ENCODE assay signal across 33 cellular contexts in the genomic region with DNA sequence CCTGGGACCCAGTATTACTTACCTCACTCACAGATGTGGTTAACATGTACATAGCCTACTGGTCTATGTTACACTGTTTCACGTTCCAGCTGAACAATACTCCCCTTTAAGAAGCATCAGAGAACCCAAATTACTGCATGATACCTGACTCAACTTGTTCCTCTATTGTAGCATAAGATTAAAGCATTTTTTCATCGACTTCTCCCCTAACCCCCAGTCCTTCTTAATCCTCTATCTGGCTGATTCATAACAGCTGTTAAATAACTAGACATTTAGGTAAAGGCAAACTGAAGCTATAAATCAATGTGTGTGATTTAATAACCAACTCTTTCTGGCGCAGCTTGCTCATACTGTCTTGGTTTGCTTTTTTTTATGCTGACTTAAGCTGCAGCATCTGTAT.
A peak's percentile ranks its signal among the peaks of the same experiment; 100 is the strongest.
DNase-seq lines count a peak whose midpoint lies in the region; ATAC-seq, FAIRE-seq and TF ChIP-seq lines count a peak whose summit lies in the region.
"Had no signal": no experiment of that assay in that cellular context is flagged by ENCODE, and none has a peak within 500 bp of the region (broad histone marks: within the 10 kb centered on the region; RNA-seq: fewer than 3 reads in every experiment).

No MANE protein-coding gene starts in this region.

- no peak for TF ChIP-seq POLR2A in breast epithelium (IDR thresholded peaks at IDR 0.05)
- TF ChIP-seq POLR2A in esophagus muscularis mucosa (IDR thresholded peaks at IDR 0.05; ENCODE audit: low read depth): no peak

- peak overlapping the region; percentile 57 for H2AFZ ChIP-seq in mammary epithelial cell (ENCODE audit: low read depth, low read length)

- H3K27me3 Mint-ChIP-seq in mesothelial cell of epicardium (ENCODE audit: low read depth) (no peaks in the 10 kb centered on the region), progenitor cell of endocrine pancreas (peaks cover 3% of the 10 kb centered on the region)

- no peaks in the 10 kb centered on the region for H3K27me3 ChIP-seq in mammary epithelial cell (ENCODE audit: insufficient read depth, low read length)
- H3K27me3 ChIP-seq in breast epithelium: no peaks in the 10 kb centered on the region
- H3K27me3 ChIP-seq in bronchial epithelial cell (ENCODE audit: control insufficient read depth, insufficient read depth, low read length): no peaks in the 10 kb centered on the region
- H3K27me3 ChIP-seq in esophagus muscularis mucosa: no peaks in the 10 kb centered on the region
- H3K27me3 ChIP-seq: colonic mucosa, transverse colon had no signal

- H3K27ac ChIP-seq in mammary epithelial cell (ENCODE audit: insufficient read depth, low read depth, low read length) (no peak overlapping the region), breast epithelium (no peak overlapping the region), esophagus muscularis mucosa (replicated peaks in 1 of 4) (no peak overlapping the region)
- H3K27ac ChIP-seq: 22Rv1, C4-2B, cardiac muscle cell, colonic mucosa, gastroesophageal sphincter, transverse colon, VCaP had no signal

- peak overlapping the region; percentile 15 for H3K4me2 ChIP-seq in mammary epithelial cell (ENCODE audit: insufficient read depth, low read depth, low read length)

- peaks cover 37% of the 10 kb centered on the region for H3K4me1 ChIP-seq in mammary epithelial cell (ENCODE audit: insufficient read depth, low read length)
- no peaks in the 10 kb centered on the region for H3K4me1 ChIP-seq in breast epithelium
- no peaks in the 10 kb centered on the region for H3K4me1 ChIP-seq in esophagus muscularis mucosa
- H3K4me1 ChIP-seq: colonic mucosa, gastroesophageal sphincter, transverse colon had no signal

- BruUV-seq in mammary epithelial cell (replicated peaks; lab: Mats Ljungman, UMichigan): TSS peak; percentile 63

- no peaks in the 10 kb centered on the region for H3K79me2 ChIP-seq in mammary epithelial cell (ENCODE audit: insufficient read depth, low read length)

- CTCF ChIA-PET in mammary epithelial cell (lab: Charles Lee; ENCODE audit: low non-redundant PET): interaction anchor here (1.5 kb wide), 1 partner anchor 19 kb away, joined by 4 read pairs; no protein-coding TSS in a partner anchor

- ATAC-seq in left ventricle myocardium superior: no peak
- ATAC-seq: gastroesophageal sphincter, GM12878, left colon, PC-3, right cardiac atrium had no signal

- intact Hi-C loops in mammary epithelial cell (cut with micrococcal nuclease): loop anchor here (2.0 to 10.0 kb wide), 4 partner anchors 23 to 527 kb away; no protein-coding TSS in a partner anchor
- intact Hi-C loops in breast epithelium (cut with DNase I; ENCODE audit: low total_unique reads): no loop called here
- intact Hi-C loops in esophagus muscularis mucosa (cut with DNase I): no loop called here
- intact Hi-C loops in left ventricle myocardium superior (cut with micrococcal nuclease): no loop called here

- peak overlapping the region; percentile 22 for H3K27ac Mint-ChIP-seq in mesothelial cell of epicardium
- no peak overlapping the region for H3K27ac Mint-ChIP-seq in progenitor cell of endocrine pancreas
- H3K27ac Mint-ChIP-seq: activated T-helper 2 cell treated with anti-CD3 and anti-CD28 coated beads, Interferon-gamma antibody, Interleukin-2, Interleukin-4, amounts not matched to agents 10 μg/mL and 5 μg/mL and 100 μg/mL, durations not matched to agents 14 hours and 24 hours and 36 hours; immature natural killer cell; memory B cell had no signal

- dilution Hi-C loops in mammary epithelial cell (cut with HindIII; ENCODE audit: low sequenced_read_pairs): no loop called here

- H3K4me1 Mint-ChIP-seq in mesothelial cell of epicardium (peaks cover 47% of the 10 kb centered on the region), progenitor cell of endocrine pancreas (ENCODE audit: low read depth) (peaks cover 2% of the 10 kb centered on the region)
- H3K4me1 Mint-ChIP-seq: immature natural killer cell, memory B cell had no signal

- H3K4me3 Mint-ChIP-seq in mesothelial cell of epicardium (no peak overlapping the region), progenitor cell of endocrine pancreas (ENCODE audit: low read depth) (no peak overlapping the region)
- H3K4me3 Mint-ChIP-seq: immature natural killer cell, memory B cell had no signal

- H3K9me3 ChIP-seq in mammary epithelial cell (replicated peaks; ENCODE audit: insufficient read depth, low read length): no peaks in the 10 kb centered on the region
- no peaks in the 10 kb centered on the region for H3K9me3 ChIP-seq in breast epithelium
- H3K9me3 ChIP-seq in esophagus muscularis mucosa: no peaks in the 10 kb centered on the region
- H3K9me3 ChIP-seq: colonic mucosa, gastroesophageal sphincter, transverse colon had no signal

- TF ChIP-seq EP300 in esophagus muscularis mucosa (IDR thresholded peaks at IDR 0.05): no peak

- H3K4me3 ChIP-seq in mammary epithelial cell (replicated peaks in 1 of 3; ENCODE audit: insufficient read depth in 1 of 3, low read depth in 2 of 3, low read length in 3 of 3): no peak overlapping the region
- no peak overlapping the region for H3K4me3 ChIP-seq in breast epithelium
- no peak overlapping the region for H3K4me3 ChIP-seq in bronchial epithelial cell (ENCODE audit: low read depth, low read length)
- H3K4me3 ChIP-seq in esophagus muscularis mucosa: no peak overlapping the region
- H3K4me3 ChIP-seq: cardiac muscle cell, colonic mucosa, gastroesophageal sphincter, GM12878, transverse colon had no signal

- DNase-seq in mammary epithelial cell (peak; percentile 78), breast epithelium (ENCODE audit: low spot score in 2 of 2) (no peak), bronchial epithelial cell (ENCODE audit: low read depth) (peak; percentile 72), mesothelial cell of epicardium (ENCODE audit: low spot score in 2 of 2, unreplicated experiment in 2 of 2) (no peak), T-helper 2 cell (no peak), esophagus muscularis mucosa (ENCODE audit: extremely low spot score) (no peak), progenitor cell of endocrine pancreas (ENCODE audit: low spot score, unreplicated experiment) (no peak), left ventricle myocardium superior (no peak)
- DNase-seq: activated CD4-positive, alpha-beta T cell treated with anti-CD3 and anti-CD28 coated beads for 48 hours; colonic mucosa; COR-L47; effector CD8-positive, alpha-beta T cell; erythroblast; hypothalamus; immature natural killer cell; left colon; NCI-H2029 treated with DMSO at 0.1 percent for 48 hours; PC-3; posterior cingulate gyrus; right cardiac atrium; SHP77 treated with DMSO at 0.1 percent for 48 hours; stimulated activated CD4-positive, alpha-beta T cell treated with anti-CD3 and anti-CD28 coated beads, Interleukin-4, amount 100 ng/mL, for 24 hours; transverse colon had no signal

- H3K36me3 Mint-ChIP-seq in mesothelial cell of epicardium: no peaks in the 10 kb centered on the region
- H3K36me3 Mint-ChIP-seq in progenitor cell of endocrine pancreas (ENCODE audit: insufficient read depth): no peaks in the 10 kb centered on the region
- H3K36me3 Mint-ChIP-seq: activated naive CD4-positive, alpha-beta T cell treated with anti-CD3 and anti-CD28 coated beads, Interleukin-2, amount 50 U/mL, for 72 hours; immature natural killer cell; memory B cell had no signal

- in situ Hi-C loops in mammary epithelial cell (cut with MboI; ENCODE audit: low sequenced_read_pairs in 2 of 2): no loop called here

- WGBS in mammary epithelial cell (ENCODE audit: low coverage, missing lambda C conversion rate): 32% methylated on average over 3 of the region's 3 CpGs
- WGBS in esophagus muscularis mucosa: 31% methylated on average over 3 of the region's 3 CpGs

- TF ChIP-seq CTCF in mammary epithelial cell (conservative IDR thresholded peaks at IDR 0.05 in 1 of 2, IDR thresholded peaks at IDR 0.05 in 1 of 2; ENCODE audit: extremely low read depth in 1 of 2, insufficient read depth in 1 of 2, low read depth in 1 of 2, low read length in 2 of 2) (no peak), breast epithelium (IDR thresholded peaks at IDR 0.05) (no peak), bronchial epithelial cell (IDR thresholded peaks at IDR 0.05; ENCODE audit: insufficient read depth, low read length, severe bottlenecking) (no peak), mesothelial cell of epicardium (IDR thresholded peaks at IDR 0.05; ENCODE audit: unreplicated experiment) (no peak), esophagus muscularis mucosa (IDR thresholded peaks at IDR 0.05) (no peak), progenitor cell of endocrine pancreas (IDR thresholded peaks at IDR 0.05; ENCODE audit: unreplicated experiment) (no peak)

- H3K36me3 ChIP-seq in mammary epithelial cell (ENCODE audit: insufficient read depth, low read length): no peaks in the 10 kb centered on the region
- H3K36me3 ChIP-seq in breast epithelium: no peaks in the 10 kb centered on the region
- H3K36me3 ChIP-seq in bronchial epithelial cell (ENCODE audit: control insufficient read depth, insufficient read depth, low read length): no peaks in the 10 kb centered on the region
- no peaks in the 10 kb centered on the region for H3K36me3 ChIP-seq in esophagus muscularis mucosa
- H3K36me3 ChIP-seq: cardiac muscle cell, colonic mucosa, gastroesophageal sphincter, transverse colon had no signal

- no peaks in the 10 kb centered on the region for H3K9me3 Mint-ChIP-seq in mesothelial cell of epicardium
- H3K9me3 Mint-ChIP-seq in progenitor cell of endocrine pancreas (ENCODE audit: low read depth): no peaks in the 10 kb centered on the region
- H3K9me3 Mint-ChIP-seq: activated naive CD4-positive, alpha-beta T cell treated with anti-CD3 and anti-CD28 coated beads, Interleukin-2, amount 50 U/mL, for 72 hours; activated T-helper 2 cell treated with anti-CD3 and anti-CD28 coated beads, Interferon-gamma antibody, Interleukin-2, Interleukin-4, amounts not matched to agents 10 μg/mL and 5 μg/mL and 100 μg/mL, durations not matched to agents 14 hours and 24 hours and 36 hours; immature natural killer cell; memory B cell had no signal

- no peak for FAIRE-seq in bronchial epithelial cell (lab: Jason Lieb, UNC)
- FAIRE-seq: GM12878, H54 had no signal

- no peaks in the 10 kb centered on the region for H4K20me1 ChIP-seq in mammary epithelial cell (ENCODE audit: insufficient read depth, low read length)

- H3K9ac ChIP-seq in mammary epithelial cell (ENCODE audit: insufficient read depth, low read length): no peak overlapping the region

Comparison
In these comparisons a context has a peak if more than half of its experiments do, and no peak if none do; other contexts are left out.
1. DNase-seq: peak in mammary epithelial cell (single experiment) and bronchial epithelial cell (single experiment); none in breast epithelium (0 of 2), mesothelial cell of epicardium (0 of 2), T-helper 2 cell (0 of 5), esophagus muscularis mucosa (single experiment), progenitor cell of endocrine pancreas (single experiment) and left ventricle myocardium superior (single experiment).